18 cellular contexts compared by ENCODE assay signal in genomic region chr9:76424491-76424890, GRCh38.
"Had no signal": no experiment of that assay in that cellular context is flagged by ENCODE, and none has a peak within 500 bp of the region (broad histone marks: within the 10 kb centered on the region; RNA-seq: fewer than 3 reads in every experiment).

No MANE protein-coding gene starts in this region.

- H3K9me3 Mint-ChIP-seq: activated naive CD4-positive, alpha-beta T cell treated with anti-CD3 and anti-CD28 coated beads, Interleukin-2, amount 50 U/mL, for 24 hours; effector memory CD8-positive, alpha-beta T cell had no signal

- H3K36me3 Mint-ChIP-seq: activated naive CD4-positive, alpha-beta T cell treated with anti-CD3 and anti-CD28 coated beads, Interleukin-2, amount 50 U/mL, for 24 hours had no signal

- H3K27me3 Mint-ChIP-seq: activated naive CD4-positive, alpha-beta T cell treated with anti-CD3 and anti-CD28 coated beads, Interleukin-2, amount 50 U/mL, for 24 hours; effector memory CD8-positive, alpha-beta T cell had no signal

- H3K27ac ChIP-seq: cardiac muscle cell, esophagus squamous epithelium, heart right ventricle, left ventricle myocardium inferior, thoracic aorta, upper lobe of right lung had no signal

- H3K27ac Mint-ChIP-seq: activated naive CD4-positive, alpha-beta T cell treated with anti-CD3 and anti-CD28 coated beads, Interleukin-2, amount 50 U/mL, for 24 hours; effector memory CD8-positive, alpha-beta T cell had no signal

- H3K4me3 Mint-ChIP-seq: activated naive CD4-positive, alpha-beta T cell treated with anti-CD3 and anti-CD28 coated beads, Interleukin-2, amount 50 U/mL, for 24 hours; effector memory CD8-positive, alpha-beta T cell had no signal

- ATAC-seq: effector memory CD8-positive, alpha-beta T cell; heart right ventricle; upper lobe of right lung had no signal

- DNase-seq: activated CD4-positive, alpha-beta T cell treated with anti-CD3 and anti-CD28 coated beads, Interleukin-2, amount 50 U/mL, for 48 hours; activated CD8-positive, alpha-beta memory T cell treated with anti-CD3 and anti-CD28 coated beads, Interleukin-2, amount 50 U/mL, for 4 hours; activated effector memory CD4-positive, alpha-beta T cell treated with anti-CD3 and anti-CD28 coated beads, Interleukin-2, amount 50 U/mL, for 16 hours; amygdala; effector memory CD8-positive, alpha-beta T cell; esophagus squamous epithelium; heart right ventricle; left ventricle myocardium inferior; mammary epithelial cell; midbrain; occipital lobe; retina; SK-N-SH; T-helper 9 cell; upper lobe of right lung had no signal
